21 cellular contexts compared by ENCODE assay signal in genomic region chr12:70011353-70011752, GRCh38.
"Had no signal": no experiment of that assay in that cellular context is flagged by ENCODE, and none has a peak within 500 bp of the region (broad histone marks: within the 10 kb centered on the region; RNA-seq: fewer than 3 reads in every experiment).

No MANE protein-coding gene starts in this region.

- H3K9me3 ChIP-seq: ovary had no signal

- ATAC-seq: mucosa of descending colon; naive thymus-derived CD4-positive, alpha-beta T cell; right lobe of liver; stimulated activated memory B cell treated with anti-CD40 and anti-IgM and Interleukin-4, amounts not matched to agents 10 μg/mL and 1 μg/mL and 100 μg/mL, for 72 hours; upper lobe of right lung had no signal

- H3K27me3 ChIP-seq: ovary, right atrium auricular region, right lobe of liver, suprapubic skin, tibial artery, upper lobe of right lung had no signal

- H3K36me3 ChIP-seq: left ventricle myocardium inferior, ovary, right atrium auricular region, right lobe of liver, suprapubic skin, thoracic aorta, tibial artery, upper lobe of right lung had no signal

- H3K4me1 ChIP-seq: left ventricle myocardium inferior, right atrium auricular region, right lobe of liver, suprapubic skin, tibial artery, upper lobe of right lung had no signal

- DNase-seq: islet precursor cell; left ventricle myocardium inferior; midbrain; mucosa of descending colon; naive thymus-derived CD4-positive, alpha-beta T cell; ovary; right lobe of liver; stimulated activated CD4-positive, alpha-beta T cell treated with anti-CD3 and anti-CD28 coated beads, Interleukin-1b, Interleukin-23, amount 100 ng/mL, for 48 hours; stimulated activated CD4-positive, alpha-beta T cell treated with anti-CD3 and anti-CD28 coated beads, Interleukin-2, amount 100 ng/mL, for 48 hours; stimulated activated CD4-positive, alpha-beta T cell treated with anti-CD3 and anti-CD28 coated beads, Interleukin-4, amount 100 ng/mL, for 4 hours; stimulated activated CD8-positive, alpha-beta memory T cell treated with anti-CD3 and anti-CD28 coated beads, Interleukin-4, amount 100 ng/mL, for 48 hours; stimulated activated naive CD4-positive, alpha-beta T cell treated with Interleukin-2 at 50 U/mL for 16 hours; tibial artery; trophoblast cell; upper lobe of right lung had no signal

- H3K27ac ChIP-seq: left ventricle myocardium inferior, ovary, right atrium auricular region, right lobe of liver, suprapubic skin, thoracic aorta, tibial artery, upper lobe of right lung had no signal

- H3K4me2 ChIP-seq: smooth muscle cell had no signal

- H3K4me3 ChIP-seq: left ventricle myocardium inferior, lung, mucosa of descending colon, ovary, right atrium auricular region, right lobe of liver, smooth muscle cell, suprapubic skin, thoracic aorta, tibial artery, upper lobe of right lung had no signal
